ENCODE assay signal across 19 cellular contexts in genomic region chr1:204456826-204457361, GRCh38. TPM values are rescaled to one million over a fixed set of nuclear protein-coding genes. Genes with fewer than 3 reads are reported as not detected.
A peak's percentile ranks its signal among the peaks of the same experiment; 100 is the strongest.
DNase-seq lines count a peak whose midpoint lies in the region; ATAC-seq and TF ChIP-seq lines count a peak whose summit lies in the region.
"Had no signal": no experiment of that assay in that cellular context is flagged by ENCODE, and none has a peak within 500 bp of the region (broad histone marks: within the 10 kb centered on the region; RNA-seq: fewer than 3 reads in every experiment).

No MANE protein-coding gene starts in this region.

- H3K36me3 Mint-ChIP-seq in CD4-positive, alpha-beta memory T cell = peaks cover 52 to 60% of the 10 kb centered on the region in 2 donors
- H3K36me3 Mint-ChIP-seq: natural killer cell had no signal

- TF ChIP-seq POLR2A in sigmoid colon (IDR thresholded peaks at IDR 0.05) = no peak

- no peak overlapping the region for H3K4me3 ChIP-seq in CD4-positive, alpha-beta memory T cell (ENCODE audit: low read length in 2 of 2)
- H3K4me3 ChIP-seq in right atrium auricular region (no peak overlapping the region), sigmoid colon (no peak overlapping the region)
- H3K4me3 ChIP-seq: Peyer's patch, thyroid gland had no signal

- TF ChIP-seq CTCF in right atrium auricular region (IDR thresholded peaks at IDR 0.05) (no peak), sigmoid colon (IDR thresholded peaks at IDR 0.05) (no peak)

- POLR2A ChIA-PET in CD4-positive, alpha-beta memory T cell (lab: Charles Lee; ENCODE audit: partially characterized antibody) = interaction anchor here (2.3 kb wide), 1 partner anchor 36 kb away, joined by 15 read pairs; the partner anchor contains the start of gene PIK3C2B

- 73 to 79% methylated on average over 11 of the region's 11 CpGs for WGBS in sigmoid colon, 2 donors

- H3K36me3 ChIP-seq in CD4-positive, alpha-beta memory T cell (ENCODE audit: insufficient read depth, low read length) = peaks cover 27% of the 10 kb centered on the region
- peaks cover 62% of the 10 kb centered on the region for H3K36me3 ChIP-seq in right atrium auricular region
- peaks cover 9 to 91% (median 34%) of the 10 kb centered on the region in 4 donors for H3K36me3 ChIP-seq in sigmoid colon

- no peak for TF ChIP-seq EP300 in sigmoid colon (IDR thresholded peaks at IDR 0.05)

- no peaks in the 10 kb centered on the region for H3K27me3 Mint-ChIP-seq in CD4-positive, alpha-beta memory T cell
- H3K27me3 Mint-ChIP-seq: activated CD4-positive, alpha-beta T cell treated with anti-CD3 and anti-CD28 coated beads, Interleukin-2, amount 10 ng/mL, durations not matched to agents 24 days and 14 days had no signal

- H3K27me3 ChIP-seq in CD4-positive, alpha-beta memory T cell (ENCODE audit: insufficient read depth, low read length) = no peaks in the 10 kb centered on the region
- no peaks in the 10 kb centered on the region for H3K27me3 ChIP-seq in right atrium auricular region
- H3K27me3 ChIP-seq in sigmoid colon = no peaks in the 10 kb centered on the region
- H3K27me3 ChIP-seq: Peyer's patch, thyroid gland had no signal

- peaks cover 29 to 59% (median 42%) of the 10 kb centered on the region in 4 donors for H3K4me1 Mint-ChIP-seq in CD4-positive, alpha-beta memory T cell

- no peak overlapping the region for H3K4me3 Mint-ChIP-seq in CD4-positive, alpha-beta memory T cell
- H3K4me3 Mint-ChIP-seq: activated CD4-positive, alpha-beta T cell treated with anti-CD3 and anti-CD28 coated beads, Interleukin-2, amount 10 ng/mL, durations not matched to agents 24 days and 14 days; natural killer cell had no signal

- no peak overlapping the region for H3K27ac ChIP-seq in CD4-positive, alpha-beta memory T cell (ENCODE audit: low read depth, low read length)
- H3K27ac ChIP-seq in caudate nucleus (ENCODE audit: low read depth, low read length) (peak overlapping the region; percentile 48), right atrium auricular region (peak overlapping the region; percentile 6 to 16), sigmoid colon (peak overlapping the region in 3 of 4 donors; percentile 1 to 61 (median 41))
- H3K27ac ChIP-seq: KMS-11, thyroid gland had no signal

- H3K4me1 ChIP-seq in CD4-positive, alpha-beta memory T cell (ENCODE audit: insufficient read depth, low read length) = peaks cover 50% of the 10 kb centered on the region
- H3K4me1 ChIP-seq in right atrium auricular region = peaks cover 0 to 24% of the 10 kb centered on the region in 2 donors
- peaks cover 0 to 3% (median under 1%) of the 10 kb centered on the region in 4 donors for H3K4me1 ChIP-seq in sigmoid colon

- ATAC-seq in activated CD4-positive, CD25-positive, alpha-beta regulatory T cell treated with anti-CD3 and anti-CD28 coated beads, Interleukin-2, amount 50 U/mL, for 24 hours = no peak
- ATAC-seq: left colon, natural killer cell had no signal

- intact Hi-C loops in CD4-positive, alpha-beta memory T cell (cut with micrococcal nuclease) = no loop called here
- intact Hi-C loops in sigmoid colon (cut with DNase I) = no loop called here

- H3K9me3 ChIP-seq in CD4-positive, alpha-beta memory T cell (ENCODE audit: control insufficient read depth in 1 of 2, low read length in 2 of 2) = no peaks in the 10 kb centered on the region
- H3K9me3 ChIP-seq in right atrium auricular region = no peaks in the 10 kb centered on the region
- H3K9me3 ChIP-seq in sigmoid colon = no peaks in the 10 kb centered on the region
- H3K9me3 ChIP-seq: Peyer's patch, thyroid gland had no signal

- H3K27ac Mint-ChIP-seq in CD4-positive, alpha-beta memory T cell = peak overlapping the region in 5 of 7 donors; percentile 19 to 76 (median 64)
- H3K27ac Mint-ChIP-seq: activated CD4-positive, alpha-beta T cell treated with anti-CD3 and anti-CD28 coated beads, Interleukin-2, amount 10 ng/mL, durations not matched to agents 24 days and 14 days; natural killer cell had no signal

- no peak for DNase-seq in CD4-positive, alpha-beta memory T cell
- DNase-seq in caudate nucleus (lab: John Stamatoyannopoulos, UW) = no peak
- DNase-seq in right atrium auricular region (ENCODE audit: low spot score) = no peak
- DNase-seq in sigmoid colon = peak; percentile 88
- no peak for DNase-seq in NCI-H2029 (lab: John Stamatoyannopoulos, UW)
- DNase-seq in stimulated activated CD4-positive, alpha-beta T cell treated with anti-CD3 and anti-CD28 coated beads, Interleukin-15, amount 100 ng/mL, for 24 hours = no peak
- no peak for DNase-seq in NCI-H82 treated with DMSO at 0.1 percent for 48 hours (lab: John Stamatoyannopoulos, UW; ENCODE audit: unreplicated experiment)
- DNase-seq: activated CD4-positive, alpha-beta T cell treated with anti-CD3 and anti-CD28 coated beads, Interleukin-2, amount 10 ng/mL, durations not matched to agents 24 days and 14 days; activated T-cell treated with anti-CD3 and anti-CD28 coated beads, Interleukin-2, amount 50 U/mL, for 48 hours; effector CD8-positive, alpha-beta T cell; left colon; natural killer cell; NCI-H1417 treated with DMSO at 0.1 percent for 48 hours; NCI-H524; Peyer's patch; T-helper 2 cell; thyroid gland had no signal

- CTCF ChIA-PET in CD4-positive, alpha-beta memory T cell (lab: Charles Lee; ENCODE audit: partially characterized antibody) = interaction anchor here (1.4 to 16.5 kb wide), 6 partner anchors 9 to 46 kb away, joined by 3 to 209 read pairs (median 14); partner anchors contain the start of gene PIK3C2B

- no peaks in the 10 kb centered on the region for H3K9me3 Mint-ChIP-seq in CD4-positive, alpha-beta memory T cell
- H3K9me3 Mint-ChIP-seq: activated CD4-positive, alpha-beta T cell treated with anti-CD3 and anti-CD28 coated beads, Interleukin-2, amount 10 ng/mL, durations not matched to agents 24 days and 14 days; natural killer cell had no signal

RNA-seq across cellular contexts. Expression of gene PIK3C2B, which starts 37.7 kb away (rescaled TPM):
- 10 to 100 TPM; 43.4 to 46.9 TPM for total RNA-seq in CD4-positive, alpha-beta memory T cell
- 1 to 10 TPM in 1 of 2 donors, under 1 TPM in 1; 0.13 to 4.1 TPM for polyA plus RNA-seq in CD4-positive, alpha-beta memory T cell
- total RNA-seq in right atrium auricular region (10 to 100 TPM; 13.1 to 19.4 TPM), sigmoid colon (10 to 100 TPM in 3 of 4 donors, 1 to 10 TPM in 1; 9.2 to 29.9 (median 16.0) TPM)
- polyA plus RNA-seq in sigmoid colon = 10 to 100 TPM; 11.4 to 47.6 (median 17.1) TPM

RNA-seq across cellular contexts. Expression of gene PPP1R15B, which starts 45.3 kb away (rescaled TPM):
- total RNA-seq in CD4-positive, alpha-beta memory T cell = 10 to 100 TPM; 78.0 to 81.1 TPM
- polyA plus RNA-seq in CD4-positive, alpha-beta memory T cell = 10 to 100 TPM; 17.9 to 20.4 TPM
- total RNA-seq in right atrium auricular region = 10 to 100 TPM; 27.3 to 30.9 TPM
- total RNA-seq in sigmoid colon = 10 to 100 TPM; 40.0 to 44.7 (median 42.9) TPM
- 10 to 100 TPM in 1 of 3 donors, 1 to 10 TPM in 2; 9.0 to 31.3 (median 9.5) TPM for polyA plus RNA-seq in sigmoid colon

RNA-seq across cellular contexts. Expression of gene MDM4, which starts 59.3 kb away (rescaled TPM):
- 100 to 1,000 TPM; 213 to 237 TPM for total RNA-seq in CD4-positive, alpha-beta memory T cell
- 10 to 100 TPM in 1 of 2 donors, 1 to 10 TPM in 1; 7.7 to 26.8 TPM for polyA plus RNA-seq in CD4-positive, alpha-beta memory T cell
- total RNA-seq in right atrium auricular region = 10 to 100 TPM; 18.1 to 18.3 TPM
- total RNA-seq in sigmoid colon = 10 to 100 TPM; 48.2 to 82.0 (median 53.1) TPM
- 10 to 100 TPM in 1 of 3 donors, 1 to 10 TPM in 2; 1.2 to 14.9 (median 1.8) TPM for polyA plus RNA-seq in sigmoid colon
